Comparison of ENCODE assay signal across 27 cellular contexts in genomic region chr18:6411367-6411766, GRCh38. TPM values are rescaled to one million over a fixed set of nuclear protein-coding genes. Genes with fewer than 3 reads are reported as not detected.
"Had no signal": no experiment of that assay in that cellular context is flagged by ENCODE, and none has a peak within 500 bp of the region (broad histone marks: within the 10 kb centered on the region; RNA-seq: fewer than 3 reads in every experiment).

No MANE protein-coding gene starts in this region.

- H3K36me3 Mint-ChIP-seq: brain; stimulated activated effector memory CD8-positive, alpha-beta T cell treated with anti-CD3 and anti-CD28 coated beads, Interleukin-12 subunit alpha, Interleukin-12 subunit beta, amount 100 ng/mL, for 72 hours; WTC11 had no signal

- H3K9me3 Mint-ChIP-seq: activated CD8-positive, alpha-beta T cell treated with anti-CD3 and anti-CD28 coated beads for 36 hours; activated naive CD4-positive, alpha-beta T cell treated with anti-CD3 and anti-CD28 coated beads, Interleukin-2, amount 50 U/mL, for 72 hours; dendritic cell treated with granulocyte-macrophage colony-stimulating factor and Interleukin-4, amounts not matched to agents 40 ng/mL and 50 ng/mL, for 4 days; WTC11 had no signal

- ATAC-seq: activated CD8-positive, alpha-beta memory T cell treated with anti-CD3 and anti-CD28 coated beads, Interleukin-2, amount 10 ng/mL, durations not matched to agents 7 days and 5 days; activated CD8-positive, alpha-beta T cell treated with anti-CD3 and anti-CD28 coated beads for 36 hours; activated naive CD4-positive, alpha-beta T cell treated with anti-CD3 and anti-CD28 coated beads, Interleukin-2, amount 50 U/mL, for 72 hours; foreskin keratinocyte; left lobe of liver; right cardiac atrium; stimulated activated effector memory CD8-positive, alpha-beta T cell treated with anti-CD3 and anti-CD28 coated beads, Interleukin-12 subunit alpha, Interleukin-12 subunit beta, amount 100 ng/mL, for 72 hours; WTC11 had no signal

- H3K27ac ChIP-seq: foreskin keratinocyte, parathyroid adenoma, stomach, suprapubic skin had no signal

- DNase-seq: activated CD4-positive, alpha-beta T cell treated with anti-CD3 and anti-CD28 coated beads for 4 hours; activated CD8-positive, alpha-beta memory T cell treated with anti-CD3 and anti-CD28 coated beads, Interleukin-2, amount 10 ng/mL, durations not matched to agents 7 days and 5 days; activated CD8-positive, alpha-beta T cell treated with anti-CD3 and anti-CD28 coated beads for 36 hours; activated gamma-delta T cell treated with Interleukin-2 at 50 U/mL for 16 hours; aorta; caudate nucleus; effector CD4-positive, alpha-beta T cell; erythroblast; foreskin keratinocyte; kidney; midbrain; nucleus accumbens; right cardiac atrium; stimulated activated CD4-positive, alpha-beta T cell treated with anti-CD3 and anti-CD28 coated beads, Interleukin-1b, Interleukin-23, amount 100 ng/mL, for 48 hours; stomach; T-helper 9 cell had no signal

- H3K27ac Mint-ChIP-seq: activated CD8-positive, alpha-beta memory T cell treated with anti-CD3 and anti-CD28 coated beads, Interleukin-2, amount 10 ng/mL, durations not matched to agents 7 days and 5 days; activated CD8-positive, alpha-beta T cell treated with anti-CD3 and anti-CD28 coated beads for 36 hours; activated naive CD4-positive, alpha-beta T cell treated with anti-CD3 and anti-CD28 coated beads, Interleukin-2, amount 50 U/mL, for 72 hours; brain; dendritic cell treated with granulocyte-macrophage colony-stimulating factor and Interleukin-4, amounts not matched to agents 40 ng/mL and 50 ng/mL, for 4 days; stimulated activated effector memory CD8-positive, alpha-beta T cell treated with anti-CD3 and anti-CD28 coated beads, Interleukin-12 subunit alpha, Interleukin-12 subunit beta, amount 100 ng/mL, for 72 hours; WTC11 had no signal

- H3K4me1 ChIP-seq: foreskin keratinocyte, parathyroid adenoma had no signal

- H3K4me1 Mint-ChIP-seq: stimulated activated effector memory CD8-positive, alpha-beta T cell treated with anti-CD3 and anti-CD28 coated beads, Interleukin-12 subunit alpha, Interleukin-12 subunit beta, amount 100 ng/mL, for 72 hours had no signal

- H2AFZ ChIP-seq: parathyroid adenoma had no signal

- FAIRE-seq: kidney had no signal

- H3K36me3 ChIP-seq: stomach, suprapubic skin, tibial nerve had no signal

- H3K9ac ChIP-seq: parathyroid adenoma had no signal

- H3K9me3 ChIP-seq: stomach, suprapubic skin, tibial nerve had no signal

- H3K4me3 ChIP-seq: lung, skin epidermis, stomach, suprapubic skin, tibial nerve had no signal

- H3K4me3 Mint-ChIP-seq: activated CD8-positive, alpha-beta memory T cell treated with anti-CD3 and anti-CD28 coated beads, Interleukin-2, amount 10 ng/mL, durations not matched to agents 7 days and 5 days; activated CD8-positive, alpha-beta T cell treated with anti-CD3 and anti-CD28 coated beads for 36 hours; dendritic cell treated with granulocyte-macrophage colony-stimulating factor and Interleukin-4, amounts not matched to agents 40 ng/mL and 50 ng/mL, for 4 days; stimulated activated effector memory CD8-positive, alpha-beta T cell treated with anti-CD3 and anti-CD28 coated beads, Interleukin-12 subunit alpha, Interleukin-12 subunit beta, amount 100 ng/mL, for 72 hours; WTC11 had no signal

- H3K27me3 ChIP-seq: suprapubic skin, tibial nerve had no signal

RNA-seq across cellular contexts. Expression of gene L3MBTL4, which starts 3.3 kb away (rescaled TPM):
- total RNA-seq: activated CD8-positive, alpha-beta T cell treated with anti-CD3 and anti-CD28 coated beads for 36 hours had no signal
